12 cellular contexts compared by ENCODE assay signal in genomic region chr5:55517804-55518203, GRCh38.
"Had no signal": no experiment of that assay in that cellular context is flagged by ENCODE, and none has a peak within 500 bp of the region (broad histone marks: within the 10 kb centered on the region; RNA-seq: fewer than 3 reads in every experiment).

No MANE protein-coding gene starts in this region.

- H3K9me3 ChIP-seq: lower lobe of right lung had no signal

- FAIRE-seq: astrocyte, colon had no signal

- ATAC-seq: lower lobe of right lung; naive thymus-derived CD4-positive, alpha-beta T cell had no signal

- H3K4me2 ChIP-seq: smooth muscle cell had no signal

- H3K4me3 ChIP-seq: lower lobe of right lung, smooth muscle cell had no signal

- H3K27me3 Mint-ChIP-seq: naive thymus-derived CD4-positive, alpha-beta T cell; type B pancreatic cell had no signal

- H3K36me3 Mint-ChIP-seq: type B pancreatic cell had no signal

- H3K27ac ChIP-seq: lower lobe of right lung had no signal

- H3K36me3 ChIP-seq: lower lobe of right lung had no signal

- H3K9me3 Mint-ChIP-seq: naive thymus-derived CD4-positive, alpha-beta T cell; type B pancreatic cell had no signal

- H3K27ac Mint-ChIP-seq: type B pancreatic cell had no signal

- DNase-seq: activated CD4-positive, alpha-beta T cell treated with anti-CD3 and anti-CD28 coated beads, Interleukin-2, amount 50 U/mL, for 4 hours; activated CD4-positive, CD25-positive, alpha-beta regulatory T cell treated with anti-CD3 and anti-CD28 coated beads, Interleukin-2, amount 50 U/mL, for 72 hours; activated T-cell treated with anti-CD3 and anti-CD28 coated beads, Interleukin-2, amount 50 U/mL, for 48 hours; kidney glomerular epithelial cell; lower lobe of right lung; naive thymus-derived CD4-positive, alpha-beta T cell; posterior cingulate gyrus had no signal

- H3K4me3 Mint-ChIP-seq: mesothelial cell of epicardium, type B pancreatic cell had no signal
